In genomic region chr4:45363931-45364330, GRCh38 we compare ENCODE assay signal across 29 cellular contexts.
"Had no signal": no experiment of that assay in that cellular context is flagged by ENCODE, and none has a peak within 500 bp of the region (broad histone marks: within the 10 kb centered on the region; RNA-seq: fewer than 3 reads in every experiment).

No MANE protein-coding gene starts in this region.

- H3K36me3 Mint-ChIP-seq: activated naive CD8-positive, alpha-beta T cell had no signal

- H3K4me1 ChIP-seq: esophagus muscularis mucosa, gastroesophageal sphincter had no signal

- H3K36me3 ChIP-seq: brain microvascular endothelial cell, esophagus muscularis mucosa, gastroesophageal sphincter, heart right ventricle had no signal

- H3K4me3 Mint-ChIP-seq: activated CD4-positive, alpha-beta memory T cell treated with anti-CD3 and anti-CD28 coated beads, Interleukin-2, amount 10 ng/mL, durations not matched to agents 7 days and 5 days; activated CD4-positive, alpha-beta T cell treated with anti-CD3 and anti-CD28 coated beads for 36 hours; activated CD4-positive, alpha-beta T cell treated with anti-CD3 and anti-CD28 coated beads, Interleukin-2, amount 10 ng/mL, durations not matched to agents 24 days and 14 days; activated naive CD8-positive, alpha-beta T cell; activated T-cell treated with anti-CD3 and anti-CD28 coated beads, Interleukin-2, amount 50 U/mL, for 4 hours; activated T-helper 17 cell treated with anti-CD3 and anti-CD28 coated beads, Interleukin-2, amount 50 U/mL, for 72 hours; dendritic cell treated with granulocyte-macrophage colony-stimulating factor and Interleukin-4, amounts not matched to agents 40 ng/mL and 50 ng/mL, for 4 days; effector memory CD8-positive, alpha-beta T cell had no signal

- H3K9me3 Mint-ChIP-seq: activated CD4-positive, alpha-beta T cell treated with anti-CD3 and anti-CD28 coated beads, Interleukin-2, amount 10 ng/mL, durations not matched to agents 24 days and 14 days had no signal

- DNase-seq: activated CD4-positive, alpha-beta memory T cell treated with anti-CD3 and anti-CD28 coated beads, Interleukin-2, amount 10 ng/mL, durations not matched to agents 7 days and 5 days; activated CD4-positive, alpha-beta T cell treated with anti-CD3 and anti-CD28 coated beads for 36 hours; activated CD4-positive, alpha-beta T cell treated with anti-CD3 and anti-CD28 coated beads, Interleukin-2, amount 10 ng/mL, durations not matched to agents 24 days and 14 days; activated CD4-positive, CD25-positive, alpha-beta regulatory T cell; activated CD4-positive, CD25-positive, alpha-beta regulatory T cell treated with anti-CD3 and anti-CD28 coated beads, Interleukin-2, amount 50 U/mL, for 72 hours; activated CD8-positive, alpha-beta memory T cell treated with anti-CD3 and anti-CD28 coated beads, Interleukin-2, amount 50 U/mL, for 48 hours; activated effector memory CD4-positive, alpha-beta T cell treated with Interleukin-2 at 50 U/mL for 16 hours; activated gamma-delta T cell treated with Interleukin-2 at 50 U/mL for 16 hours; activated naive CD4-positive, alpha-beta T cell treated with anti-CD3 and anti-CD28 coated beads, Interleukin-2, amount 50 U/mL, for 16 hours; activated naive CD4-positive, alpha-beta T cell treated with Interleukin-2 at 50 U/mL for 16 hours; activated T-cell treated with anti-CD3 and anti-CD28 coated beads for 4 hours; activated T-cell treated with anti-CD3 and anti-CD28 coated beads, Interleukin-2, amount 50 U/mL, for 4 hours; amniotic stem cell; anterior cingulate cortex; brain microvascular endothelial cell; central memory CD4-positive, alpha-beta T cell; cerebellar nuclear complex; effector CD4-positive, alpha-beta T cell; effector memory CD8-positive, alpha-beta T cell; erythroblast; foreskin melanocyte; heart right ventricle; T-helper 2 cell had no signal

- H3K27me3 ChIP-seq: brain microvascular endothelial cell, esophagus muscularis mucosa, gastroesophageal sphincter, heart right ventricle had no signal

- H3K4me3 ChIP-seq: coronary artery, esophagus muscularis mucosa, gastroesophageal sphincter, heart right ventricle had no signal

- H3K4me1 Mint-ChIP-seq: activated CD4-positive, alpha-beta memory T cell treated with anti-CD3 and anti-CD28 coated beads, Interleukin-2, amount 10 ng/mL, durations not matched to agents 7 days and 5 days; activated CD4-positive, alpha-beta T cell treated with anti-CD3 and anti-CD28 coated beads for 36 hours; activated CD4-positive, alpha-beta T cell treated with anti-CD3 and anti-CD28 coated beads, Interleukin-2, amount 10 ng/mL, durations not matched to agents 24 days and 14 days; activated T-helper 17 cell treated with anti-CD3 and anti-CD28 coated beads, Interleukin-2, amount 50 U/mL, for 72 hours had no signal

- H3K27me3 Mint-ChIP-seq: activated CD4-positive, alpha-beta memory T cell treated with anti-CD3 and anti-CD28 coated beads, Interleukin-2, amount 10 ng/mL, durations not matched to agents 7 days and 5 days; activated CD4-positive, alpha-beta T cell treated with anti-CD3 and anti-CD28 coated beads for 36 hours; activated CD4-positive, alpha-beta T cell treated with anti-CD3 and anti-CD28 coated beads, Interleukin-2, amount 10 ng/mL, durations not matched to agents 24 days and 14 days; activated naive CD8-positive, alpha-beta T cell; activated T-helper 17 cell treated with anti-CD3 and anti-CD28 coated beads, Interleukin-2, amount 50 U/mL, for 72 hours; dendritic cell treated with granulocyte-macrophage colony-stimulating factor and Interleukin-4, amounts not matched to agents 40 ng/mL and 50 ng/mL, for 4 days; effector memory CD8-positive, alpha-beta T cell had no signal

- H3K27ac ChIP-seq: brain microvascular endothelial cell, coronary artery, esophagus muscularis mucosa, gastroesophageal sphincter, heart right ventricle had no signal

- ATAC-seq: activated CD4-positive, alpha-beta T cell treated with anti-CD3 and anti-CD28 coated beads for 36 hours; activated T-cell treated with anti-CD3 and anti-CD28 coated beads, Interleukin-2, amount 50 U/mL, for 4 hours; activated T-helper 17 cell treated with anti-CD3 and anti-CD28 coated beads, Interleukin-2, amount 50 U/mL, for 72 hours; effector memory CD8-positive, alpha-beta T cell; gastroesophageal sphincter had no signal

- H3K27ac Mint-ChIP-seq: activated CD4-positive, alpha-beta memory T cell treated with anti-CD3 and anti-CD28 coated beads, Interleukin-2, amount 10 ng/mL, durations not matched to agents 7 days and 5 days; activated CD4-positive, alpha-beta T cell treated with anti-CD3 and anti-CD28 coated beads for 36 hours; activated CD4-positive, alpha-beta T cell treated with anti-CD3 and anti-CD28 coated beads, Interleukin-2, amount 10 ng/mL, durations not matched to agents 24 days and 14 days; activated naive CD8-positive, alpha-beta T cell; activated T-helper 17 cell treated with anti-CD3 and anti-CD28 coated beads, Interleukin-2, amount 50 U/mL, for 72 hours; dendritic cell treated with granulocyte-macrophage colony-stimulating factor and Interleukin-4, amounts not matched to agents 40 ng/mL and 50 ng/mL, for 4 days; effector memory CD8-positive, alpha-beta T cell had no signal
